Comparison of ENCODE assay signal across 23 cellular contexts in the genomic region with DNA sequence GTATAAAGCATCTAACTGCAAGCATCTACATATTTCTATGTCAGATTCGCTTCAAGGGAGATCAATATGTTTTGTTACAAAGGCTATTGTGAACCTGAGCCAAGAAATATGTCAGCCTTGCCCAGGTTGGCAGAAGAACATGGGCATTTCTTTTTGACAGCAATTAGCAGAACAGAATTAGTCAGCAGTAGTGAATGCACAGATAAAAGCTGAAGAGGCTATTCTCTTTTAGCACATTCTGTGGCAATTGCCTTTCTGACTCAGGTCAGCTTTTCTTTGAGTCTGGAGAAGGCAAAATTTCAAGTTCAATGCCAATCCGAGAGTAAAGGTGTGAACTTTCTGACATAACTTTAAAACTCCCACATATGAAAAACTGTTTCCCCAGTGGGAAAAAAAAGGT.
"Had no signal": no experiment of that assay in that cellular context is flagged by ENCODE, and none has a peak within 500 bp of the region (broad histone marks: within the 10 kb centered on the region; RNA-seq: fewer than 3 reads in every experiment).

No MANE protein-coding gene starts in this region.

- H3K4me3 ChIP-seq: hepatocyte, lung, mucosa of descending colon, right atrium auricular region, sigmoid colon, skin epidermis, stomach, thoracic aorta had no signal

- H3K36me3 Mint-ChIP-seq: natural killer cell; stimulated activated naive B cell treated with anti-CD40 and anti-IgM and Interleukin-4, amounts not matched to agents 10 μg/mL and 1 μg/mL and 100 μg/mL, for 72 hours; type B pancreatic cell had no signal

- H2AFZ ChIP-seq: hepatocyte had no signal

- H3K27me3 ChIP-seq: hepatocyte, right atrium auricular region, sigmoid colon, stomach had no signal

- H3K4me3 Mint-ChIP-seq: dendritic cell treated with granulocyte-macrophage colony-stimulating factor and Interleukin-4, amounts not matched to agents 40 ng/mL and 50 ng/mL, for 4 days; natural killer cell; neural crest cell; stimulated activated naive B cell treated with anti-CD40 and anti-IgM and Interleukin-4, amounts not matched to agents 10 μg/mL and 1 μg/mL and 100 μg/mL, for 72 hours; type B pancreatic cell had no signal

- H3K27ac ChIP-seq: hepatocyte, right atrium auricular region, sigmoid colon, skin epidermis, stomach, thoracic aorta had no signal

- H3K4me1 ChIP-seq: right atrium auricular region, stomach had no signal

- DNase-seq: erythroblast; foreskin melanocyte; head of caudate nucleus; left colon; left ventricle myocardium superior; mucosa of descending colon; natural killer cell; posterior cingulate gyrus; sigmoid colon; stimulated activated CD4-positive, alpha-beta T cell treated with anti-CD3 and anti-CD28 coated beads, Interleukin-2, amount 100 ng/mL, for 24 hours; stimulated activated CD4-positive, alpha-beta T cell treated with anti-CD3 and anti-CD28 coated beads, Interleukin-4, amount 100 ng/mL, for 4 hours; stimulated activated naive B cell treated with anti-CD40 and anti-IgM and Interleukin-4, amounts not matched to agents 10 μg/mL and 1 μg/mL and 100 μg/mL, for 72 hours; stomach; substantia nigra had no signal

- ATAC-seq: left colon; left ventricle myocardium superior; mucosa of descending colon; natural killer cell; stimulated activated naive B cell treated with anti-CD40 and anti-IgM and Interleukin-4, amounts not matched to agents 10 μg/mL and 1 μg/mL and 100 μg/mL, for 72 hours had no signal

- FAIRE-seq: urothelium cell line had no signal

- H3K36me3 ChIP-seq: right atrium auricular region, sigmoid colon, stomach, thoracic aorta had no signal

- H3K27ac Mint-ChIP-seq: dendritic cell treated with granulocyte-macrophage colony-stimulating factor and Interleukin-4, amounts not matched to agents 40 ng/mL and 50 ng/mL, for 4 days; natural killer cell; stimulated activated naive B cell treated with anti-CD40 and anti-IgM and Interleukin-4, amounts not matched to agents 10 μg/mL and 1 μg/mL and 100 μg/mL, for 72 hours; type B pancreatic cell had no signal

- H3K9me3 ChIP-seq: mucosa of descending colon, right atrium auricular region, sigmoid colon, stomach, thoracic aorta had no signal

- H3K79me2 ChIP-seq: hepatocyte had no signal

- H3K27me3 Mint-ChIP-seq: dendritic cell treated with granulocyte-macrophage colony-stimulating factor and Interleukin-4, amounts not matched to agents 40 ng/mL and 50 ng/mL, for 4 days; stimulated activated naive B cell treated with anti-CD40 and anti-IgM and Interleukin-4, amounts not matched to agents 10 μg/mL and 1 μg/mL and 100 μg/mL, for 72 hours; type B pancreatic cell had no signal

- H3K4me1 Mint-ChIP-seq: natural killer cell; stimulated activated naive B cell treated with anti-CD40 and anti-IgM and Interleukin-4, amounts not matched to agents 10 μg/mL and 1 μg/mL and 100 μg/mL, for 72 hours had no signal

- H3K4me2 ChIP-seq: hepatocyte had no signal
